Comparison of ENCODE assay signal across 21 cellular contexts in genomic region chr3:73605388-73605787, GRCh38. TPM values are rescaled to one million over a fixed set of nuclear protein-coding genes. Genes with fewer than 3 reads are reported as not detected.
DNase-seq lines count a peak whose midpoint lies in the region; ATAC-seq and TF ChIP-seq lines count a peak whose summit lies in the region.
"Had no signal": no experiment of that assay in that cellular context is flagged by ENCODE, and none has a peak within 500 bp of the region (broad histone marks: within the 10 kb centered on the region; RNA-seq: fewer than 3 reads in every experiment).

No MANE protein-coding gene starts in this region.

- H3K4me3 Mint-ChIP-seq in activated CD4-positive, alpha-beta T cell treated with anti-CD3 and anti-CD28 coated beads, Interleukin-2, amount 10 ng/mL, durations not matched to agents 24 days and 14 days, result no peak overlapping the region
- H3K4me3 Mint-ChIP-seq: activated naive CD4-positive, alpha-beta T cell treated with anti-CD3 and anti-CD28 coated beads, Interleukin-2, amount 10 ng/mL, durations not matched to agents 7 days and 5 days; central memory CD8-positive, alpha-beta T cell; H9; naive B cell had no signal

- no peak overlapping the region for H3K27ac Mint-ChIP-seq in activated CD4-positive, alpha-beta T cell treated with anti-CD3 and anti-CD28 coated beads, Interleukin-2, amount 10 ng/mL, durations not matched to agents 24 days and 14 days
- H3K27ac Mint-ChIP-seq: activated naive CD4-positive, alpha-beta T cell treated with anti-CD3 and anti-CD28 coated beads, Interleukin-2, amount 10 ng/mL, durations not matched to agents 7 days and 5 days; H9; naive B cell; progenitor cell of endocrine pancreas had no signal

- H3K9me3 Mint-ChIP-seq in activated CD4-positive, alpha-beta T cell treated with anti-CD3 and anti-CD28 coated beads, Interleukin-2, amount 10 ng/mL, durations not matched to agents 24 days and 14 days, result no peaks in the 10 kb centered on the region
- H3K9me3 Mint-ChIP-seq: activated naive CD4-positive, alpha-beta T cell treated with anti-CD3 and anti-CD28 coated beads, Interleukin-2, amount 10 ng/mL, durations not matched to agents 7 days and 5 days; H9 had no signal

- H3K27ac ChIP-seq in body of pancreas (no peak overlapping the region), stomach (peak overlapping the region in 4 of 5 donors; percentile 3 to 61 (median 45))
- H3K27ac ChIP-seq: C4-2B, upper lobe of left lung had no signal

- H3K4me3 ChIP-seq in body of pancreas, result no peak overlapping the region
- H3K4me3 ChIP-seq in stomach, result no peak overlapping the region
- H3K4me3 ChIP-seq: upper lobe of left lung had no signal

- H3K36me3 ChIP-seq in body of pancreas (replicated peaks in 1 of 2; ENCODE audit: insufficient read depth in 1 of 2, low read depth in 2 of 2) (no peaks in the 10 kb centered on the region), stomach (peaks cover 0 to 11% (median 5%) of the 10 kb centered on the region in 4 donors)
- H3K36me3 ChIP-seq: upper lobe of left lung had no signal

- H3K27me3 ChIP-seq in body of pancreas (no peaks in the 10 kb centered on the region), stomach (no peaks in the 10 kb centered on the region)
- H3K27me3 ChIP-seq: upper lobe of left lung had no signal

- no peaks in the 10 kb centered on the region for H3K4me1 Mint-ChIP-seq in activated CD4-positive, alpha-beta T cell treated with anti-CD3 and anti-CD28 coated beads, Interleukin-2, amount 10 ng/mL, durations not matched to agents 24 days and 14 days
- H3K4me1 Mint-ChIP-seq: activated naive CD4-positive, alpha-beta T cell treated with anti-CD3 and anti-CD28 coated beads, Interleukin-2, amount 10 ng/mL, durations not matched to agents 7 days and 5 days; central memory CD8-positive, alpha-beta T cell; naive B cell had no signal

- DNase-seq in GM03348 (ENCODE audit: low spot score), result peak; percentile 70
- no peak for DNase-seq in body of pancreas
- peak; percentile 58 for DNase-seq in iris pigment epithelial cell (ENCODE audit: low read depth)
- no peak for DNase-seq in stomach
- DNase-seq in activated effector memory CD4-positive, alpha-beta T cell treated with anti-CD3 and anti-CD28 coated beads, Interleukin-2, amount 50 U/mL, for 16 hours, result no peak
- no peak for DNase-seq in activated CD4-positive, alpha-beta T cell treated with anti-CD3 and anti-CD28 coated beads, Interleukin-2, amount 10 ng/mL, durations not matched to agents 24 days and 14 days
- no peak for DNase-seq in DMS153 treated with DMSO at 0.1 percent for 48 hours (lab: John Stamatoyannopoulos, UW; ENCODE audit: unreplicated experiment)
- DNase-seq: activated CD8-positive, alpha-beta memory T cell treated with anti-CD3 and anti-CD28 coated beads, Interleukin-2, amount 50 U/mL, for 4 hours; activated naive CD4-positive, alpha-beta T cell treated with anti-CD3 and anti-CD28 coated beads, Interleukin-2, amount 10 ng/mL, durations not matched to agents 7 days and 5 days; DMS79 treated with DMSO at 0.1 percent for 48 hours; H9; hippocampal formation; MM.1S; naive B cell; stimulated activated CD4-positive, alpha-beta T cell treated with anti-CD3 and anti-CD28 coated beads, Interleukin-1b, Interleukin-23, amount 100 ng/mL, for 48 hours; T-helper 1 cell; upper lobe of left lung had no signal

- TF ChIP-seq POLR2A in body of pancreas (IDR thresholded peaks at IDR 0.05) (no peak), stomach (IDR thresholded peaks at IDR 0.05) (no peak)

- 71 to 85% methylated on average over 2 of the region's 2 CpGs for WGBS in body of pancreas, 2 donors
- 46 to 73% (median 62%) methylated on average over 2 of the region's 2 CpGs for WGBS in stomach, 5 donors

- TF ChIP-seq EP300 in stomach (IDR thresholded peaks at IDR 0.05), result no peak

- intact Hi-C loops in body of pancreas (cut with DNase I) (no loop called here), stomach (cut with DNase I; ENCODE audit: low total_unique reads) (no loop called here)
- intact Hi-C loops in activated CD4-positive, alpha-beta T cell treated with anti-CD3 and anti-CD28 coated beads, Interleukin-2, amount 10 ng/mL, durations not matched to agents 24 days and 14 days (cut with micrococcal nuclease), result no loop called here

- no peaks in the 10 kb centered on the region for H3K36me3 Mint-ChIP-seq in activated CD4-positive, alpha-beta T cell treated with anti-CD3 and anti-CD28 coated beads, Interleukin-2, amount 10 ng/mL, durations not matched to agents 24 days and 14 days (ENCODE audit: low read depth)
- H3K36me3 Mint-ChIP-seq: activated naive CD4-positive, alpha-beta T cell treated with anti-CD3 and anti-CD28 coated beads, Interleukin-2, amount 10 ng/mL, durations not matched to agents 7 days and 5 days; naive B cell had no signal

- TF ChIP-seq CTCF in body of pancreas (IDR thresholded peaks at IDR 0.05), result no peak
- TF ChIP-seq CTCF in stomach (IDR thresholded peaks at IDR 0.05), result no peak

- H3K9me3 ChIP-seq in body of pancreas (no peaks in the 10 kb centered on the region), stomach (no peaks in the 10 kb centered on the region)
- H3K9me3 ChIP-seq: upper lobe of left lung had no signal

- no peaks in the 10 kb centered on the region for H3K27me3 Mint-ChIP-seq in activated CD4-positive, alpha-beta T cell treated with anti-CD3 and anti-CD28 coated beads, Interleukin-2, amount 10 ng/mL, durations not matched to agents 24 days and 14 days
- H3K27me3 Mint-ChIP-seq: activated naive CD4-positive, alpha-beta T cell treated with anti-CD3 and anti-CD28 coated beads, Interleukin-2, amount 10 ng/mL, durations not matched to agents 7 days and 5 days; central memory CD8-positive, alpha-beta T cell; naive B cell; progenitor cell of endocrine pancreas had no signal

- H3K4me1 ChIP-seq in body of pancreas (peaks cover 8% of the 10 kb centered on the region), stomach (peaks cover 0 to 88% (median 46%) of the 10 kb centered on the region in 4 donors)
- H3K4me1 ChIP-seq: upper lobe of left lung had no signal

- ATAC-seq in body of pancreas (peak; percentile 47), GM18858 (IDR thresholded peaks at IDR 0.05; ENCODE audit: unreplicated experiment) (no peak)

RNA-seq across cellular contexts. Expression of gene PDZRN3, which starts 19.4 kb away (rescaled TPM):
- 10 to 100 TPM; 18.9 to 41.9 TPM for total RNA-seq in body of pancreas
- total RNA-seq in stomach, result 100 to 1,000 TPM in 2 of 5 donors, 10 to 100 TPM in 3; 57.1 to 174 (median 80.6) TPM
- polyA plus RNA-seq in stomach, result 10 to 100 TPM; 21.9 to 38.6 (median 26.3) TPM
- total RNA-seq in activated CD4-positive, alpha-beta T cell treated with anti-CD3 and anti-CD28 coated beads, Interleukin-2, amount 10 ng/mL, durations not matched to agents 24 days and 14 days, result not detected in 2 replicates

Comparison
In these comparisons a context has a peak if more than half of its experiments do, and no peak if none do; other contexts are left out.
1. DNase-seq: peak in GM03348 (single experiment) and iris pigment epithelial cell (single experiment); none in body of pancreas (0 of 4), stomach (single experiment), activated effector memory CD4-positive, alpha-beta T cell treated with anti-CD3 and anti-CD28 coated beads, Interleukin-2, amount 50 U/mL, for 16 hours (single experiment), activated CD4-positive, alpha-beta T cell treated with anti-CD3 and anti-CD28 coated beads, Interleukin-2, amount 10 ng/mL, durations not matched to agents 24 days and 14 days (single experiment) and DMS153 treated with DMSO at 0.1 percent for 48 hours (single experiment).
2. H3K27ac ChIP-seq: peak in stomach (4 of 5); none in body of pancreas (0 of 4).
3. RNA of gene PDZRN3, which starts 19.4 kb away (total RNA-seq): 57.1 to 174 TPM in stomach and 18.9 to 41.9 TPM in body of pancreas; not detected in activated CD4-positive, alpha-beta T cell treated with anti-CD3 and anti-CD28 coated beads, Interleukin-2, amount 10 ng/mL, durations not matched to agents 24 days and 14 days; every median in the first group is over 10 times any median in the second.